In genomic region chr12:11653215-11653753, GRCh38 we compare ENCODE assay signal across 9 cellular contexts. TPM values are rescaled to one million over a fixed set of nuclear protein-coding genes. Genes with fewer than 3 reads are reported as not detected.
DNase-seq lines count a peak whose midpoint lies in the region; FAIRE-seq and TF ChIP-seq lines count a peak whose summit lies in the region.
"Had no signal": no experiment of that assay in that cellular context is flagged by ENCODE, and none has a peak within 500 bp of the region (broad histone marks: within the 10 kb centered on the region; RNA-seq: fewer than 3 reads in every experiment).

No MANE protein-coding gene starts in this region.

- peak; percentile 52 for DNase-seq in GM13976 (ENCODE audit: low spot score)
- no peak for DNase-seq in MG63
- peak; percentile 17 for DNase-seq in adipocyte (ENCODE audit: low read depth)
- no peak for DNase-seq in mesothelial cell of epicardium (ENCODE audit: low spot score in 2 of 2, unreplicated experiment in 2 of 2)
- DNase-seq in DMS153 treated with DMSO at 0.1 percent for 48 hours (lab: John Stamatoyannopoulos, UW; ENCODE audit: unreplicated experiment) = no peak
- no peak for DNase-seq in urothelium cell line (ENCODE audit: low spot score)
- no peak for DNase-seq in HPDE6-E6E7 (ENCODE audit: extremely low spot score)

- H3K27ac Mint-ChIP-seq in mesothelial cell of epicardium = peak overlapping the region; percentile 91

- H3K4me1 Mint-ChIP-seq in mesothelial cell of epicardium = peaks cover 55% of the 10 kb centered on the region

- no peaks in the 10 kb centered on the region for H3K9me3 Mint-ChIP-seq in mesothelial cell of epicardium

- H3K9me3 ChIP-seq in MG63 (no peaks in the 10 kb centered on the region), adipocyte (ENCODE audit: control insufficient read depth, low read length) (no peaks in the 10 kb centered on the region), subcutaneous abdominal adipose tissue (ENCODE audit: control insufficient read depth in 5 of 5, low read length in 5 of 5) (no peaks in the 10 kb centered on the region)

- no peak for FAIRE-seq in urothelium cell line (lab: Jason Lieb, UNC)

- in situ Hi-C loops in GM13976 (cut with MboI; ENCODE audit: low sequenced_read_pairs, unreplicated experiment) = no loop called here

- H3K4me3 ChIP-seq in MG63 = peak overlapping the region; percentile 91; the same call in 1 of the 2 replicates
- H3K4me3 ChIP-seq in adipocyte (ENCODE audit: low read length) = peak overlapping the region; percentile 83
- peak overlapping the region in 4 of 5 donors; percentile 96 to 99 (median 97) for H3K4me3 ChIP-seq in subcutaneous abdominal adipose tissue (ENCODE audit: low read depth in 1 of 5, low read length in 5 of 5)

- H3K9ac ChIP-seq in adipocyte (ENCODE audit: low read length) (peak overlapping the region; percentile 94), subcutaneous abdominal adipose tissue (ENCODE audit: low read length in 5 of 5) (peak overlapping the region in 2 of 5 donors; percentile 33 to 51)
- H3K9ac ChIP-seq: KMS-11 had no signal

- no peaks in the 10 kb centered on the region for H3K36me3 Mint-ChIP-seq in mesothelial cell of epicardium

- H3K4me3 Mint-ChIP-seq in mesothelial cell of epicardium = peak overlapping the region; percentile 87

- no peaks in the 10 kb centered on the region for H3K27me3 Mint-ChIP-seq in mesothelial cell of epicardium (ENCODE audit: low read depth)

- TF ChIP-seq CTCF in GM13976 (IDR thresholded peaks at IDR 0.05; ENCODE audit: borderline replicate concordance, control extremely low read depth, extremely low read depth, insufficient read depth, missing control alignments) (no peak), mesothelial cell of epicardium (IDR thresholded peaks at IDR 0.05; ENCODE audit: unreplicated experiment) (no peak)

- H3K27me3 ChIP-seq in MG63 = no peaks in the 10 kb centered on the region
- H3K27me3 ChIP-seq in adipocyte (replicated peaks; ENCODE audit: control insufficient read depth, insufficient read depth, low read length) = no peaks in the 10 kb centered on the region
- no peaks in the 10 kb centered on the region for H3K27me3 ChIP-seq in subcutaneous abdominal adipose tissue (ENCODE audit: control insufficient read depth in 5 of 5, insufficient read depth in 4 of 5, low read length in 5 of 5)

- H3K36me3 ChIP-seq in MG63 = no peaks in the 10 kb centered on the region
- no peaks in the 10 kb centered on the region for H3K36me3 ChIP-seq in adipocyte (ENCODE audit: control insufficient read depth, insufficient read depth, low read length, severe bottlenecking)
- H3K36me3 ChIP-seq in subcutaneous abdominal adipose tissue (ENCODE audit: control insufficient read depth in 5 of 5, insufficient read depth in 5 of 5, low read length in 5 of 5) = no peaks in the 10 kb centered on the region

- peaks cover 27% of the 10 kb centered on the region for H3K4me1 ChIP-seq in adipocyte (ENCODE audit: control insufficient read depth, insufficient read depth, low read length)
- peaks cover 5 to 60% (median 43%) of the 10 kb centered on the region in 5 donors for H3K4me1 ChIP-seq in subcutaneous abdominal adipose tissue (ENCODE audit: control insufficient read depth in 5 of 5, insufficient read depth in 5 of 5, low read length in 5 of 5)

- H3K27ac ChIP-seq in subcutaneous abdominal adipose tissue (ENCODE audit: low read depth, low read length) = peak overlapping the region; percentile 63
- H3K27ac ChIP-seq: KMS-11 had no signal

RNA-seq across cellular contexts. Expression of gene ETV6, which starts 3.8 kb away (rescaled TPM):
- 2.3 and 3.0 TPM in 2 replicates for total RNA-seq in MG63 (2014; rRNA removed; shearing (Covaris generic); ENCODE audit: low replicate concordance)
- total RNA-seq in mesothelial cell of epicardium = 26.2 to 31.4 TPM (median 27.5 TPM) in 3 replicates

Comparison
In these comparisons a context has a peak if more than half of its experiments do, and no peak if none do; other contexts are left out.
1. DNase-seq: peak in GM13976 (single experiment) and adipocyte (single experiment); none in MG63 (single experiment), mesothelial cell of epicardium (0 of 2), DMS153 treated with DMSO at 0.1 percent for 48 hours (single experiment), urothelium cell line (single experiment) and HPDE6-E6E7 (single experiment).
2. Peak in every context shown above with its lines, with median percentiles within 50 percentile points of each other: H3K4me3 ChIP-seq.